14 cellular contexts compared by ENCODE assay signal in the genomic region with DNA sequence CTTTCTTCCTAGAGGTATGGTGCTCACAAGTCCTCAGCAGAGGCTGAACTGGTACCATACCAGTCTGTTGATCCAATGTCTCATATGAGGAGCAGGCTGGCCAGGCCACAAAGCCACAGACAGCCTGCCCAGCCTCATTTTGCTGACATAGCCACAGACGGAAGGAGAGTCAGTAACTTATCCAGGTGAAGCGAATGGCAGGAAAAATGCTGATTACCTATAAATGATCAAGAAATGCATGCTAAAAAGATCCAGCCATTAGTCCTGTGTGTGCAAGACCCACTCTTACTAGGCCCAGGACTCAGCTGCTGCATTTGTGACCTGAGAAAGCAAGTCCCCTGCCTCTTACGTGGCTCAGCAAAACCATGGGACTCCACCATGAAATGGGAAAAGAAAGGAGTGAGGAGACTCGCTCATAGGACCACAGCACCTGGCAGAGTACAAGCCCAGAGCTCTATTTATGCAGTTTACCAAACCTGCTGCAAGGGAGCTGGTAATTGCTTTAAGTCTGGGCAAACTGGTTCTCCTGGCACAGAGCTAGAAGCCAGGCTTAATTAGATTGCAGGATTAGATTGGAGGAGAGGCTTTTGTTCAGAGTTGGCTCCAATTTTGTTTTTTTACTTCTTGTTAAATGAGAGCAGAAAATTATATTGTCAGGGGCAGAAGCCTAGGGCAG. TPM values are rescaled to one million over a fixed set of nuclear protein-coding genes. Genes with fewer than 3 reads are reported as not detected.
DNase-seq lines count a peak whose midpoint lies in the region; ATAC-seq and TF ChIP-seq lines count a peak whose summit lies in the region.
"Had no signal": no experiment of that assay in that cellular context is flagged by ENCODE, and none has a peak within 500 bp of the region (broad histone marks: within the 10 kb centered on the region; RNA-seq: fewer than 3 reads in every experiment).

No MANE protein-coding gene starts in this region.

- TF ChIP-seq CTCF in 22Rv1 (IDR thresholded peaks at IDR 0.05) = no peak
- TF ChIP-seq CTCF in adrenal gland (IDR thresholded peaks at IDR 0.05) = no peak

- no peak for TF ChIP-seq POLR2A in adrenal gland (IDR thresholded peaks at IDR 0.05)

- H3K4me3 Mint-ChIP-seq in stimulated activated effector memory CD8-positive, alpha-beta T cell treated with anti-CD3 and anti-CD28 coated beads, Interleukin-12 subunit alpha, Interleukin-12 subunit beta, amount 100 ng/mL, for 72 hours = no peak overlapping the region
- H3K4me3 Mint-ChIP-seq: natural killer cell; stimulated activated memory B cell treated with anti-CD40 and anti-IgM and Interleukin-4, amounts not matched to agents 10 μg/mL and 1 μg/mL and 100 μg/mL, for 72 hours had no signal

- DNase-seq in NCI-H1417 treated with DMSO at 0.1 percent for 48 hours (lab: John Stamatoyannopoulos, UW) (peak; percentile 16), adrenal gland (peak in 2 of 7 donors; percentile 19 to 64), 8988T (no peak)
- DNase-seq in stimulated activated CD4-positive, alpha-beta T cell treated with anti-CD3 and anti-CD28 coated beads, Interleukin-2, amount 100 ng/mL, for 48 hours = no peak
- no peak for DNase-seq in stimulated activated effector memory CD8-positive, alpha-beta T cell treated with anti-CD3 and anti-CD28 coated beads, Interleukin-12 subunit alpha, Interleukin-12 subunit beta, amount 100 ng/mL, for 72 hours (ENCODE audit: low spot score in 2 of 2)
- DNase-seq: KBM-7; natural killer cell; stimulated activated CD4-positive, alpha-beta T cell treated with anti-CD3 and anti-CD28 coated beads, Interleukin-15, amount 100 ng/mL, for 24 hours; T1000 had no signal

- 72 to 92% (median 77%) methylated on average over 4 of the region's 4 CpGs for WGBS in adrenal gland, 4 donors

- H3K27ac ChIP-seq in 22Rv1 (peak overlapping the region; percentile 91), adrenal gland (peak overlapping the region; percentile 28 to 94 (median 73))
- H3K27ac ChIP-seq: BLaER1 had no signal

- H3K4me1 Mint-ChIP-seq in stimulated activated effector memory CD8-positive, alpha-beta T cell treated with anti-CD3 and anti-CD28 coated beads, Interleukin-12 subunit alpha, Interleukin-12 subunit beta, amount 100 ng/mL, for 72 hours = no peaks in the 10 kb centered on the region
- H3K4me1 Mint-ChIP-seq: natural killer cell; stimulated activated memory B cell treated with anti-CD40 and anti-IgM and Interleukin-4, amounts not matched to agents 10 μg/mL and 1 μg/mL and 100 μg/mL, for 72 hours had no signal

- no peak for ATAC-seq in stimulated activated effector memory CD8-positive, alpha-beta T cell treated with anti-CD3 and anti-CD28 coated beads, Interleukin-12 subunit alpha, Interleukin-12 subunit beta, amount 100 ng/mL, for 72 hours
- no peak for ATAC-seq in HG02973 (IDR thresholded peaks at IDR 0.05; ENCODE audit: unreplicated experiment)
- ATAC-seq: natural killer cell; stimulated activated memory B cell treated with anti-CD40 and anti-IgM and Interleukin-4, amounts not matched to agents 10 μg/mL and 1 μg/mL and 100 μg/mL, for 72 hours had no signal

- H3K36me3 ChIP-seq in adrenal gland (replicated peaks in 1 of 2) = no peaks in the 10 kb centered on the region
- H3K36me3 ChIP-seq in mucosa of stomach (ENCODE audit: control insufficient read depth, insufficient read depth, low read length) = no peaks in the 10 kb centered on the region
- H3K36me3 ChIP-seq: BLaER1 had no signal

- H3K27ac Mint-ChIP-seq in stimulated activated effector memory CD8-positive, alpha-beta T cell treated with anti-CD3 and anti-CD28 coated beads, Interleukin-12 subunit alpha, Interleukin-12 subunit beta, amount 100 ng/mL, for 72 hours = no peak overlapping the region
- H3K27ac Mint-ChIP-seq: natural killer cell; stimulated activated memory B cell treated with anti-CD40 and anti-IgM and Interleukin-4, amounts not matched to agents 10 μg/mL and 1 μg/mL and 100 μg/mL, for 72 hours had no signal

- H3K36me3 Mint-ChIP-seq in stimulated activated effector memory CD8-positive, alpha-beta T cell treated with anti-CD3 and anti-CD28 coated beads, Interleukin-12 subunit alpha, Interleukin-12 subunit beta, amount 100 ng/mL, for 72 hours = no peaks in the 10 kb centered on the region
- H3K36me3 Mint-ChIP-seq: stimulated activated memory B cell treated with anti-CD40 and anti-IgM and Interleukin-4, amounts not matched to agents 10 μg/mL and 1 μg/mL and 100 μg/mL, for 72 hours had no signal

- H3K9me3 Mint-ChIP-seq in stimulated activated effector memory CD8-positive, alpha-beta T cell treated with anti-CD3 and anti-CD28 coated beads, Interleukin-12 subunit alpha, Interleukin-12 subunit beta, amount 100 ng/mL, for 72 hours = no peaks in the 10 kb centered on the region
- H3K9me3 Mint-ChIP-seq: natural killer cell had no signal

- no peaks in the 10 kb centered on the region for H3K27me3 ChIP-seq in adrenal gland
- no peaks in the 10 kb centered on the region for H3K27me3 ChIP-seq in mucosa of stomach (ENCODE audit: control insufficient read depth, insufficient read depth, low read length)
- H3K27me3 ChIP-seq: BLaER1 had no signal

- H3K9me3 ChIP-seq in adrenal gland (replicated peaks in 1 of 3) = no peaks in the 10 kb centered on the region
- H3K9me3 ChIP-seq in mucosa of stomach (ENCODE audit: control insufficient read depth, low read length) = no peaks in the 10 kb centered on the region
- H3K9me3 ChIP-seq: BLaER1 had no signal

- no peak overlapping the region for H3K4me3 ChIP-seq in adrenal gland
- no peak overlapping the region for H3K4me3 ChIP-seq in mucosa of stomach (ENCODE audit: low read length)
- H3K4me3 ChIP-seq: BLaER1 had no signal

- H3K9ac ChIP-seq in mucosa of stomach (ENCODE audit: low read length) = peak overlapping the region; percentile 30
- H3K9ac ChIP-seq: BLaER1 had no signal

- peaks cover 9 to 18% of the 10 kb centered on the region in 2 donors for H3K4me1 ChIP-seq in adrenal gland (replicated peaks in 1 of 2)
- H3K4me1 ChIP-seq in mucosa of stomach (ENCODE audit: control insufficient read depth, insufficient read depth, low read length) = peaks cover 41% of the 10 kb centered on the region
- H3K4me1 ChIP-seq: BLaER1 had no signal

- intact Hi-C loops in adrenal gland (cut with DNase I) = no loop called here

RNA-seq across cellular contexts. Expression of gene RHOB, which starts 19.0 kb away (rescaled TPM):
- 1,000 to 10,000 TPM in 2 of 8 donors, 100 to 1,000 TPM in 6; 299 to 1,281 (median 765) TPM for total RNA-seq in adrenal gland
- 100 to 1,000 TPM; 130 to 271 (median 232) TPM for polyA plus RNA-seq in adrenal gland
